ENCODE assay signal across 26 cellular contexts in genomic region chr7:138465046-138465445, GRCh38. TPM values are rescaled to one million over a fixed set of nuclear protein-coding genes. Genes with fewer than 3 reads are reported as not detected.
DNase-seq lines count a peak whose midpoint lies in the region; ATAC-seq and TF ChIP-seq lines count a peak whose summit lies in the region.
"Had no signal": no experiment of that assay in that cellular context is flagged by ENCODE, and none has a peak within 500 bp of the region (broad histone marks: within the 10 kb centered on the region; RNA-seq: fewer than 3 reads in every experiment).

No MANE protein-coding gene starts in this region.

- peaks cover 91% of the 10 kb centered on the region for H3K79me2 ChIP-seq in Loucy (ENCODE audit: insufficient read depth, low read length)

- DNase-seq in Calu3 (no peak), mesothelial cell of epicardium (ENCODE audit: low spot score in 2 of 2, unreplicated experiment in 2 of 2) (no peak), C1 segment of cervical spinal cord (lab: John Stamatoyannopoulos, UW) (no peak)
- no peak for DNase-seq in activated CD4-positive, alpha-beta T cell treated with anti-CD3 and anti-CD28 coated beads for 48 hours
- DNase-seq: activated CD4-positive, alpha-beta T cell treated with anti-CD3 and anti-CD28 coated beads, Interleukin-2, amount 50 U/mL, for 48 hours; activated naive CD4-positive, alpha-beta T cell treated with anti-CD3 and anti-CD28 coated beads for 36 hours; DMS153; GF-D8; heart left ventricle; KG1; NCI-H1694 treated with DMSO at 0.1 percent for 48 hours; NCI-H2227 treated with DMSO at 0.1 percent for 48 hours; NCI-H774; posterior cingulate gyrus; SIG-M5; stimulated activated CD4-positive, alpha-beta T cell treated with anti-CD3 and anti-CD28 coated beads, Interleukin-2, amount 100 ng/mL, for 24 hours; stimulated activated naive CD8-positive, alpha-beta T cell treated with anti-CD3 and anti-CD28 coated beads, Interleukin-15, Interleukin-2, amounts not matched to agents 100 U/mL and 50 U/mL, for 24 hours; T-helper 17 cell; thyroid gland; WERI-Rb-1 had no signal

- no peak for ATAC-seq in activated T-helper 17 cell treated with anti-CD3 and anti-CD28 coated beads, Interleukin-2, amount 50 U/mL, for 72 hours (replicated peaks)
- ATAC-seq in HG03571 (IDR thresholded peaks at IDR 0.05; ENCODE audit: unreplicated experiment), result no peak
- ATAC-seq: heart left ventricle; stimulated activated naive CD8-positive, alpha-beta T cell treated with anti-CD3 and anti-CD28 coated beads, Interleukin-15, Interleukin-2, amounts not matched to agents 100 U/mL and 50 U/mL, for 24 hours; T-helper 17 cell had no signal

- intact Hi-C loops in Calu3 (cut with micrococcal nuclease; ENCODE audit: unreplicated experiment), result loop anchor here (5.0 to 10.0 kb wide), 2 partner anchors 270 to 303 kb away; no protein-coding TSS in a partner anchor

- TF ChIP-seq CTCF in Calu3 (IDR thresholded peaks at IDR 0.05; ENCODE audit: unreplicated experiment) (no peak), Loucy (conservative IDR thresholded peaks at IDR 0.05; ENCODE audit: low read length) (no peak), brain (conservative IDR thresholded peaks at IDR 0.05) (no peak), mesothelial cell of epicardium (IDR thresholded peaks at IDR 0.05; ENCODE audit: unreplicated experiment) (no peak)

- H3K27ac Mint-ChIP-seq in Calu3 (ENCODE audit: unreplicated experiment) (no peak overlapping the region), brain (peak overlapping the region in 4 of 5 experiments; percentile 33 to 77 (median 55)), mesothelial cell of epicardium (peak overlapping the region; percentile 83)
- no peak overlapping the region for H3K27ac Mint-ChIP-seq in activated T-helper 17 cell treated with anti-CD3 and anti-CD28 coated beads, Interleukin-2, amount 50 U/mL, for 72 hours
- H3K27ac Mint-ChIP-seq: activated naive CD4-positive, alpha-beta T cell treated with anti-CD3 and anti-CD28 coated beads for 36 hours; CD14-positive monocyte; T-helper 17 cell had no signal

- peak overlapping the region; percentile 97 for H3K4me2 ChIP-seq in Loucy (ENCODE audit: low read depth, low read length, poor library complexity, severe bottlenecking)

- no peaks in the 10 kb centered on the region for H3K9me2 ChIP-seq in Loucy (replicated peaks; ENCODE audit: low read depth, low read length)

- no peak overlapping the region for H2AFZ ChIP-seq in Loucy (ENCODE audit: low read length)

- H3K4me3 Mint-ChIP-seq in Calu3 (ENCODE audit: low read depth, unreplicated experiment) (no peak overlapping the region), brain (peak overlapping the region; percentile 58 to 88 (median 72)), mesothelial cell of epicardium (peak overlapping the region; percentile 25)
- H3K4me3 Mint-ChIP-seq in activated T-helper 17 cell treated with anti-CD3 and anti-CD28 coated beads, Interleukin-2, amount 50 U/mL, for 72 hours, result no peak overlapping the region
- H3K4me3 Mint-ChIP-seq: activated naive CD4-positive, alpha-beta T cell treated with anti-CD3 and anti-CD28 coated beads for 36 hours; CD14-positive monocyte; T-helper 17 cell had no signal

- H3K27me3 Mint-ChIP-seq in Calu3 (ENCODE audit: unreplicated experiment) (no peaks in the 10 kb centered on the region), brain (peaks cover 17% of the 10 kb centered on the region), mesothelial cell of epicardium (ENCODE audit: low read depth) (no peaks in the 10 kb centered on the region)
- H3K27me3 Mint-ChIP-seq in activated T-helper 17 cell treated with anti-CD3 and anti-CD28 coated beads, Interleukin-2, amount 50 U/mL, for 72 hours, result no peaks in the 10 kb centered on the region
- H3K27me3 Mint-ChIP-seq: T-helper 17 cell had no signal

- H3K36me3 Mint-ChIP-seq in Calu3 (ENCODE audit: insufficient read depth, unreplicated experiment) (peaks cover 38% of the 10 kb centered on the region), brain (peaks cover 85% of the 10 kb centered on the region), mesothelial cell of epicardium (peaks cover 11% of the 10 kb centered on the region)
- H3K36me3 Mint-ChIP-seq in activated T-helper 17 cell treated with anti-CD3 and anti-CD28 coated beads, Interleukin-2, amount 50 U/mL, for 72 hours (ENCODE audit: low read depth), result peaks cover 12% of the 10 kb centered on the region

- CTCF ChIA-PET in Calu3 (lab: Charles Lee), result interaction anchor here (1.7 kb wide), 1 partner anchor 13 kb away, joined by 8 read pairs; no protein-coding TSS in a partner anchor

- H3K4me1 Mint-ChIP-seq in Calu3 (ENCODE audit: low read depth, unreplicated experiment) (peaks cover 35% of the 10 kb centered on the region), brain (peaks cover 74% of the 10 kb centered on the region), mesothelial cell of epicardium (peaks cover 40% of the 10 kb centered on the region)
- peaks cover 11% of the 10 kb centered on the region for H3K4me1 Mint-ChIP-seq in activated T-helper 17 cell treated with anti-CD3 and anti-CD28 coated beads, Interleukin-2, amount 50 U/mL, for 72 hours

- H3K4me1 ChIP-seq in Loucy (ENCODE audit: insufficient read depth, low read length, poor library complexity, severe bottlenecking), result peaks cover 58% of the 10 kb centered on the region

- no peaks in the 10 kb centered on the region for H3K9me3 Mint-ChIP-seq in Calu3 (ENCODE audit: low read depth, unreplicated experiment)
- peaks cover 13 to 69% (median 48%) of the 10 kb centered on the region in 5 experiments for H3K9me3 Mint-ChIP-seq in brain
- H3K9me3 Mint-ChIP-seq in mesothelial cell of epicardium, result no peaks in the 10 kb centered on the region
- H3K9me3 Mint-ChIP-seq in activated T-helper 17 cell treated with anti-CD3 and anti-CD28 coated beads, Interleukin-2, amount 50 U/mL, for 72 hours, result no peaks in the 10 kb centered on the region
- H3K9me3 Mint-ChIP-seq: activated naive CD4-positive, alpha-beta T cell treated with anti-CD3 and anti-CD28 coated beads for 36 hours had no signal

- H3K9me3 ChIP-seq in Loucy (ENCODE audit: insufficient read depth, low read depth, low read length), result no peaks in the 10 kb centered on the region
- H3K9me3 ChIP-seq: ascending aorta, heart left ventricle, thyroid gland had no signal

- H3K4me3 ChIP-seq in Loucy (ENCODE audit: low read length, poor library complexity, severe bottlenecking), result peak overlapping the region; percentile 66
- H3K4me3 ChIP-seq: ascending aorta, heart left ventricle, thyroid gland had no signal

- no peaks in the 10 kb centered on the region for H3K27me3 ChIP-seq in Loucy (ENCODE audit: insufficient read depth, low read length, poor library complexity, severe bottlenecking)
- H3K27me3 ChIP-seq: ascending aorta, heart left ventricle, thyroid gland had no signal

- H4K20me1 ChIP-seq in Loucy (ENCODE audit: insufficient read depth, low read length, poor library complexity, severe bottlenecking), result peaks cover 88% of the 10 kb centered on the region

- peak overlapping the region; percentile 33 for H3K9ac ChIP-seq in Loucy (ENCODE audit: low read depth, low read length, poor library complexity, severe bottlenecking)

- no peaks in the 10 kb centered on the region for H3K36me3 ChIP-seq in Loucy (ENCODE audit: insufficient read depth, low read length)
- H3K36me3 ChIP-seq: ascending aorta, heart left ventricle, thyroid gland had no signal

- BruUV-seq in Calu3 (replicated peaks; lab: Mats Ljungman, UMichigan), result TSS peak; percentile 0

- 0 out of 2 replicates have a peak, but pooled peaks cover 4% of the 10 kb centered on the region for H3F3A ChIP-seq in Loucy (ENCODE audit: low read depth)

RNA-seq across cellular contexts. Expression of gene TRIM24, which starts 5.0 kb away (rescaled TPM):
- total RNA-seq in Calu3 (2022) (28.5 and 29.8 TPM in 2 replicates), mesothelial cell of epicardium (85.3 to 89.3 TPM (median 86.6 TPM) in 3 replicates)
- polyA plus RNA-seq in brain (ENCODE audit: insufficient read depth, low read depth, low replicate concordance), result 24.1 TPM
- 10 to 100 TPM in 1 of 2 donors, 1 to 10 TPM in 1; 8.5 to 19.4 TPM for total RNA-seq in activated T-helper 17 cell treated with anti-CD3 and anti-CD28 coated beads, Interleukin-2, amount 50 U/mL, for 72 hours

Comparison
In these comparisons a context has a peak if more than half of its experiments do, and no peak if none do; other contexts are left out.
1. H3K27ac Mint-ChIP-seq: peak in brain (4 of 5) and mesothelial cell of epicardium (single experiment); none in Calu3 (single experiment) and activated T-helper 17 cell treated with anti-CD3 and anti-CD28 coated beads, Interleukin-2, amount 50 U/mL, for 72 hours (single experiment).
2. H3K4me3 Mint-ChIP-seq: peak in brain (5 of 5) and mesothelial cell of epicardium (single experiment); none in Calu3 (single experiment) and activated T-helper 17 cell treated with anti-CD3 and anti-CD28 coated beads, Interleukin-2, amount 50 U/mL, for 72 hours (single experiment).